7 cellular contexts compared by ENCODE assay signal in genomic region chr9:42550789-42551357, GRCh38.
DNase-seq lines count a peak whose midpoint lies in the region; ATAC-seq and TF ChIP-seq lines count a peak whose summit lies in the region.
"Not testable (repeated sequence)": the region's sequence is repeated elsewhere in the genome, so short reads cannot be mapped to it uniquely, and the experiment has no call there.

No MANE protein-coding gene starts in this region.

- H3K4me1 ChIP-seq in hepatocyte (ENCODE audit: insufficient read depth) = not testable (repeated sequence)

- intact Hi-C loops in activated CD4-positive, alpha-beta T cell treated with anti-CD3 and anti-CD28 coated beads for 36 hours (cut with DNase I, micrococcal nuclease) = not testable (repeated sequence)

- not testable (repeated sequence) for H3K27ac ChIP-seq in hepatocyte

- not testable (repeated sequence) for H3K4me3 Mint-ChIP-seq in activated CD4-positive, alpha-beta T cell treated with anti-CD3 and anti-CD28 coated beads for 36 hours

- H3K27me3 ChIP-seq in hepatocyte = not testable (repeated sequence)

- not testable (repeated sequence) for H3K4me1 Mint-ChIP-seq in activated CD4-positive, alpha-beta T cell treated with anti-CD3 and anti-CD28 coated beads for 36 hours

- not testable (repeated sequence) for H3K79me2 ChIP-seq in hepatocyte

- not testable (repeated sequence) for H3K9me3 Mint-ChIP-seq in activated CD4-positive, alpha-beta T cell treated with anti-CD3 and anti-CD28 coated beads for 36 hours (ENCODE audit: low read depth)

- H3K4me3 ChIP-seq in hepatocyte = not testable (repeated sequence)

- not testable (repeated sequence) for H3K36me3 Mint-ChIP-seq in activated CD4-positive, alpha-beta T cell treated with anti-CD3 and anti-CD28 coated beads for 36 hours (ENCODE audit: low read depth)

- H2AFZ ChIP-seq in hepatocyte = not testable (repeated sequence)

- WGBS in hepatocyte (ENCODE audit: low lambda C conversion rate, missing lambda C conversion rate) = 23% methylated on average over 17 of the region's 36 CpGs

- not testable (repeated sequence) for H4K20me1 ChIP-seq in hepatocyte (ENCODE audit: insufficient read depth, poor library complexity, severe bottlenecking)

- H3K27me3 Mint-ChIP-seq in activated CD4-positive, alpha-beta T cell treated with anti-CD3 and anti-CD28 coated beads for 36 hours = not testable (repeated sequence)

- H3K9me3 ChIP-seq in hepatocyte (ENCODE audit: low read depth) = not testable (repeated sequence)

- not testable (repeated sequence) for H3K36me3 ChIP-seq in hepatocyte (replicated peaks; ENCODE audit: insufficient read depth, low read depth)

- peak; percentile 86 for ATAC-seq in GM18861 (IDR thresholded peaks at IDR 0.05; ENCODE audit: unreplicated experiment)
- ATAC-seq in GM21825 (IDR thresholded peaks at IDR 0.05; ENCODE audit: unreplicated experiment) = peak; percentile 80
- peak; percentile 74 for ATAC-seq in HG03175 (IDR thresholded peaks at IDR 0.05; ENCODE audit: unreplicated experiment)
- peak; percentile 42 for ATAC-seq in activated CD4-positive, alpha-beta T cell treated with anti-CD3 and anti-CD28 coated beads for 36 hours
- ATAC-seq in omental fat pad (ENCODE audit: low FRiP score) = peak; percentile 81

- POLR2A ChIA-PET in activated CD4-positive, alpha-beta T cell treated with anti-CD3 and anti-CD28 coated beads for 36 hours (lab: Charles Lee) = not testable (repeated sequence)

- TF ChIP-seq CTCF in hepatocyte (IDR thresholded peaks at IDR 0.05; ENCODE audit: poor library complexity) = peak; percentile 34
- TF ChIP-seq CTCF in omental fat pad (IDR thresholded peaks at IDR 0.05) = not testable (repeated sequence)

- H3K9me2 ChIP-seq in hepatocyte (replicated peaks; ENCODE audit: insufficient read depth) = not testable (repeated sequence)

- not testable (repeated sequence) for H3K27ac Mint-ChIP-seq in activated CD4-positive, alpha-beta T cell treated with anti-CD3 and anti-CD28 coated beads for 36 hours

- not testable (repeated sequence) for DNase-seq in activated CD4-positive, alpha-beta T cell treated with anti-CD3 and anti-CD28 coated beads for 36 hours; hepatocyte (ENCODE audit: low spot score); omental fat pad (ENCODE audit: low spot score)
- peak; percentile 15 for DNase-seq in central memory CD4-positive, alpha-beta T cell

- CTCF ChIA-PET in activated CD4-positive, alpha-beta T cell treated with anti-CD3 and anti-CD28 coated beads for 36 hours (lab: Charles Lee) = not testable (repeated sequence)

- H3K4me2 ChIP-seq in hepatocyte = not testable (repeated sequence)
